Comparison of ENCODE assay signal across 8 cellular contexts in genomic region chr2:240616860-240617666, GRCh38. TPM values are rescaled to one million over a fixed set of nuclear protein-coding genes. Genes with fewer than 3 reads are reported as not detected.
A peak's percentile ranks its signal among the peaks of the same experiment; 100 is the strongest.
DNase-seq lines count a peak whose midpoint lies in the region; TF ChIP-seq lines count a peak whose summit lies in the region.
"Not testable (repeated sequence)": the region's sequence is repeated elsewhere in the genome, so short reads cannot be mapped to it uniquely, and the experiment has no call there.
"Had no signal": no experiment of that assay in that cellular context is flagged by ENCODE, and none has a peak within 500 bp of the region (broad histone marks: within the 10 kb centered on the region; RNA-seq: fewer than 3 reads in every experiment).

No MANE protein-coding gene starts in this region.

- H3K9ac ChIP-seq in OCI-LY1 (ENCODE audit: low read length); endodermal cell (ENCODE audit: extremely low read depth, low read length, poor library complexity, severe bottlenecking): not testable (repeated sequence)

- H3K4me1 ChIP-seq in OCI-LY1 (ENCODE audit: insufficient read depth, low read length, severe bottlenecking); endodermal cell (ENCODE audit: control insufficient read depth, insufficient read depth, low read length); osteoblast (ENCODE audit: insufficient read depth, low read length): not testable (repeated sequence)

- not testable (repeated sequence) for H3K79me2 ChIP-seq in OCI-LY1 (ENCODE audit: insufficient read depth, low read length); osteoblast (ENCODE audit: insufficient read depth, low read length)

- H3K27me3 Mint-ChIP-seq in activated naive CD4-positive, alpha-beta T cell treated with anti-CD3 and anti-CD28 coated beads, Interleukin-2, amount 10 ng/mL, durations not matched to agents 7 days and 5 days; endodermal cell (ENCODE audit: insufficient read depth): not testable (repeated sequence)

- CTCF ChIA-PET in activated naive CD4-positive, alpha-beta T cell treated with anti-CD3 and anti-CD28 coated beads, Interleukin-2, amount 10 ng/mL, durations not matched to agents 7 days and 5 days (lab: Charles Lee) = interaction anchor here (0.7 to 1.2 kb wide), 5 partner anchors 8 to 1357 kb away, joined by 3 to 4 read pairs (median 4); partner anchors contain the start of gene GPR35

- peaks cover 24% of the 10 kb centered on the region for H3K4me1 Mint-ChIP-seq in activated naive CD4-positive, alpha-beta T cell treated with anti-CD3 and anti-CD28 coated beads, Interleukin-2, amount 10 ng/mL, durations not matched to agents 7 days and 5 days
- not testable (repeated sequence) for H3K4me1 Mint-ChIP-seq in endodermal cell

- not testable (repeated sequence) for H3K4me2 ChIP-seq in OCI-LY1 (ENCODE audit: low read length); osteoblast (ENCODE audit: insufficient read depth, low read length)

- not testable (repeated sequence) for H3K36me3 ChIP-seq in OCI-LY1 (ENCODE audit: insufficient read depth, low read length); endodermal cell (ENCODE audit: control insufficient read depth, insufficient read depth, low read length); osteoblast (ENCODE audit: insufficient read depth, low read length)

- not testable (repeated sequence) for H3K27ac Mint-ChIP-seq in activated naive CD4-positive, alpha-beta T cell treated with anti-CD3 and anti-CD28 coated beads, Interleukin-2, amount 10 ng/mL, durations not matched to agents 7 days and 5 days; endodermal cell

- H3K4me3 ChIP-seq in GM12864 (ENCODE audit: low read depth, low read length); OCI-LY1 (ENCODE audit: low read depth, low read length, poor library complexity, severe bottlenecking); osteoblast (ENCODE audit: insufficient read depth, low read length): not testable (repeated sequence)
- H3K4me3 ChIP-seq in endodermal cell (ENCODE audit: low read length) = peak overlapping the region; percentile 15

- 78 to 100% methylated on average over 1 to 5 of the region's 5 CpGs for WGBS in endodermal cell (ENCODE audit: insufficient coverage in 1 of 2, insufficient read length in 1 of 2), 2 experiments

- H2AFZ ChIP-seq in OCI-LY1 (ENCODE audit: low read length); osteoblast (ENCODE audit: low read length): not testable (repeated sequence)

- not testable (repeated sequence) for H4K20me1 ChIP-seq in OCI-LY1 (ENCODE audit: insufficient read depth, low read length); osteoblast (ENCODE audit: insufficient read depth, low read length)

- H3F3A ChIP-seq in OCI-LY1 (ENCODE audit: insufficient read depth, low read length) = not testable (repeated sequence)

- H3K9me2 ChIP-seq in OCI-LY1 (ENCODE audit: low read depth, low read length) = not testable (repeated sequence)

- not testable (repeated sequence) for H3K36me3 Mint-ChIP-seq in activated naive CD4-positive, alpha-beta T cell treated with anti-CD3 and anti-CD28 coated beads, Interleukin-2, amount 10 ng/mL, durations not matched to agents 7 days and 5 days; endodermal cell (ENCODE audit: low read depth)

- H3K9me3 ChIP-seq in OCI-LY1 (ENCODE audit: low read length); osteoblast (ENCODE audit: low read depth, low read length): not testable (repeated sequence)
- peaks cover 37% of the 10 kb centered on the region for H3K9me3 ChIP-seq in endodermal cell (ENCODE audit: control insufficient read depth, low read length)

- H3K4me3 Mint-ChIP-seq in activated naive CD4-positive, alpha-beta T cell treated with anti-CD3 and anti-CD28 coated beads, Interleukin-2, amount 10 ng/mL, durations not matched to agents 7 days and 5 days; endodermal cell: not testable (repeated sequence)

- DNase-seq in GM12864 (ENCODE audit: low read depth) = not testable (repeated sequence)
- DNase-seq in HT-29 (ENCODE audit: low spot score) (peak; percentile 82), endodermal cell (peak; percentile 2), osteoblast (ENCODE audit: insufficient read length, low spot score, missing footprints) (peak; percentile 3)
- DNase-seq in activated CD4-positive, CD25-positive, alpha-beta regulatory T cell treated with anti-CD3 and anti-CD28 coated beads, Interleukin-2, amount 50 U/mL, for 72 hours = peak; percentile 16
- peak; percentile 23 for DNase-seq in activated naive CD4-positive, alpha-beta T cell treated with anti-CD3 and anti-CD28 coated beads, Interleukin-2, amount 10 ng/mL, durations not matched to agents 7 days and 5 days

- TF ChIP-seq CTCF in GM12864 (IDR thresholded peaks at IDR 0.05; ENCODE audit: low read depth, low read length, missing control alignments) = peak; percentile 18
- peak; percentile 20; the same call in 1 of the 2 replicates for TF ChIP-seq CTCF in OCI-LY1 (IDR thresholded peaks at IDR 0.05; ENCODE audit: low read length)
- peak; percentile 48 for TF ChIP-seq CTCF in endodermal cell (conservative IDR thresholded peaks at IDR 0.05)
- TF ChIP-seq CTCF in osteoblast (IDR thresholded peaks at IDR 0.05; ENCODE audit: extremely low read depth, low read depth, low read length) = not testable (repeated sequence)

- not testable (repeated sequence) for H3K27ac ChIP-seq in OCI-LY1 (ENCODE audit: low read depth, low read length, poor library complexity, severe bottlenecking); endodermal cell (ENCODE audit: low read depth, low read length); osteoblast (ENCODE audit: low read depth, low read length)

- not testable (repeated sequence) for H3K9me3 Mint-ChIP-seq in activated naive CD4-positive, alpha-beta T cell treated with anti-CD3 and anti-CD28 coated beads, Interleukin-2, amount 10 ng/mL, durations not matched to agents 7 days and 5 days
- peaks cover 39% of the 10 kb centered on the region for H3K9me3 Mint-ChIP-seq in endodermal cell

- H3K27me3 ChIP-seq in OCI-LY1 (ENCODE audit: insufficient read depth, low read length); endodermal cell (ENCODE audit: control insufficient read depth, insufficient read depth, low read length, poor library complexity, severe bottlenecking); osteoblast (ENCODE audit: insufficient read depth, low read length): not testable (repeated sequence)

RNA-seq across cellular contexts. Expression of gene GPR35, which starts 8.2 kb away (rescaled TPM):
- total RNA-seq in HT-29 (2014; rRNA removed; shearing (Covaris generic)) = 176 and 180 TPM in 2 replicates
- total RNA-seq in endodermal cell (under 1 TPM; 0.55 to 0.71 TPM), osteoblast (1.1 and 1.5 TPM in 2 replicates)
- polyA plus RNA-seq in endodermal cell (2013, experiment 1 of 2) = 0.82 TPM
- polyA plus RNA-seq in endodermal cell (2013, experiment 2 of 2) = 0.75 TPM
- total RNA-seq: GM23248 had no signal

RNA-seq across cellular contexts. Expression of gene CAPN10, which starts 30.5 kb away (rescaled TPM):
- total RNA-seq in HT-29 (2014; rRNA removed; shearing (Covaris generic)) = 88.3 and 90.2 TPM in 2 replicates
- total RNA-seq in endodermal cell (10 to 100 TPM; 58.9 to 61.9 TPM), osteoblast (21.0 and 22.1 TPM in 2 replicates)
- polyA plus RNA-seq in endodermal cell (2013, experiment 1 of 2) = 43.3 TPM
- 41.5 TPM for polyA plus RNA-seq in endodermal cell (2013, experiment 2 of 2)

RNA-seq across cellular contexts. Expression of gene RNPEPL1, which starts 48.8 kb away (rescaled TPM):
- 57.9 and 74.9 TPM in 2 replicates for total RNA-seq in HT-29 (2014; rRNA removed; shearing (Covaris generic))
- total RNA-seq in endodermal cell = 10 to 100 TPM; 38.4 to 52.4 TPM
- polyA plus RNA-seq in endodermal cell (2013, experiment 1 of 2) = 18.2 TPM
- 18.1 TPM for polyA plus RNA-seq in endodermal cell (2013, experiment 2 of 2)
- total RNA-seq in osteoblast = 13.0 and 14.7 TPM in 2 replicates

RNA-seq across cellular contexts. Expression of gene DUSP28, which starts 56.9 kb away (rescaled TPM):
- total RNA-seq in HT-29 (2014; rRNA removed; shearing (Covaris generic)) = 10.0 and 10.4 TPM in 2 replicates
- total RNA-seq in endodermal cell (1 to 10 TPM; 1.4 to 2.8 TPM), osteoblast (3.2 and 4.7 TPM in 2 replicates)
- 8.9 TPM for polyA plus RNA-seq in endodermal cell (2013, experiment 1 of 2)
- polyA plus RNA-seq in endodermal cell (2013, experiment 2 of 2) = 6.1 TPM

RNA-seq across cellular contexts. Expression of gene ANKMY1, which starts 59.3 kb away (rescaled TPM):
- total RNA-seq in HT-29 (2014; rRNA removed; shearing (Covaris generic)) = 26.5 and 29.5 TPM in 2 replicates
- total RNA-seq in endodermal cell (10 to 100 TPM in 1 of 2 donors, 1 to 10 TPM in 1; 7.4 to 13.3 TPM), osteoblast (11.2 and 11.5 TPM in 2 replicates)
- polyA plus RNA-seq in endodermal cell (2013, experiment 1 of 2) = 6.2 TPM
- 4.8 TPM for polyA plus RNA-seq in endodermal cell (2013, experiment 2 of 2)

Comparison
In these comparisons a context has a peak if more than half of its experiments do, and no peak if none do; other contexts are left out.
1. RNA of gene GPR35, which starts 8.2 kb away (total RNA-seq): 176 to 180 TPM in HT-29; 1.1 to 1.5 TPM in osteoblast and 0.55 to 0.71 TPM in endodermal cell; every median in the first group is over 10 times any median in the second.